8 cellular contexts compared by ENCODE assay signal in genomic region chrX:75155830-75156525, GRCh38. TPM values are rescaled to one million over a fixed set of nuclear protein-coding genes. Genes with fewer than 3 reads are reported as not detected.
DNase-seq lines count a peak whose midpoint lies in the region; ATAC-seq and TF ChIP-seq lines count a peak whose summit lies in the region.

Gene ABCB7, minus strand, starts transcription at chrX:75156283. Its CDS starts 11 bp downstream, at chrX:75156272.

- H3K4me3 ChIP-seq in A673 (ENCODE audit: low read depth, low read length, poor library complexity, severe bottlenecking): peak within 1 kb of the TSS; percentile 87

- CTCF ChIA-PET in A673 (lab: Charles Lee): no interaction called here
- CTCF ChIA-PET in WTC11 (lab: Charles Lee): no interaction called here

- peak within 1 kb of the TSS; percentile 95 for H3K27ac Mint-ChIP-seq in WTC11
- peak within 1 kb of the TSS; percentile 99 for H3K27ac Mint-ChIP-seq in central memory CD8-positive, alpha-beta T cell (ENCODE audit: low read depth)

- peaks cover 21% of the 10 kb centered on the region for H3K4me1 Mint-ChIP-seq in WTC11
- peaks cover 30% of the 10 kb centered on the region for H3K4me1 Mint-ChIP-seq in central memory CD8-positive, alpha-beta T cell

- POLR2A ChIA-PET in A673 (lab: Charles Lee; ENCODE audit: low non-redundant PET) (no interaction called here), WTC11 (lab: Charles Lee) (no interaction called here)

- no peaks in the 10 kb centered on the region for H3K9me3 ChIP-seq in A673 (ENCODE audit: low read depth, low read length, poor library complexity, severe bottlenecking)

- DNase-seq in A673 (ENCODE audit: low spot score) (peak; percentile 82), NCI-H2196 (lab: John Stamatoyannopoulos, UW; ENCODE audit: unreplicated experiment) (peak; percentile 65), WTC11 (ENCODE audit: low spot score) (peak; percentile 45), iris pigment epithelial cell (ENCODE audit: low read depth) (peak; percentile 65)
- peak; percentile 20 to 40 for DNase-seq in central memory CD8-positive, alpha-beta T cell (ENCODE audit: low spot score in 2 of 2)
- DNase-seq in stimulated activated CD4-positive, alpha-beta T cell treated with anti-CD3 and anti-CD28 coated beads, Interleukin-12 subunit alpha, Interleukin-12 subunit beta, amount 100 ng/mL, for 24 hours (ENCODE audit: low read depth in 2 of 2): peak; percentile 18 to 25

- no peaks in the 10 kb centered on the region for H3K27me3 Mint-ChIP-seq in WTC11 (ENCODE audit: low read depth)
- H3K27me3 Mint-ChIP-seq in central memory CD8-positive, alpha-beta T cell: no peaks in the 10 kb centered on the region

- intact Hi-C loops in A673 (cut with micrococcal nuclease; ENCODE audit: unreplicated experiment): no loop called here

- no peaks in the 10 kb centered on the region for H3K36me3 ChIP-seq in A673 (ENCODE audit: insufficient read depth, low read length, poor library complexity, severe bottlenecking)

- H3K4me3 Mint-ChIP-seq in WTC11: peak within 1 kb of the TSS; percentile 90
- H3K4me3 Mint-ChIP-seq in central memory CD8-positive, alpha-beta T cell: peak within 1 kb of the TSS; percentile 98

- peak within 1 kb of the TSS; percentile 90 for H3K27ac ChIP-seq in A673 (ENCODE audit: low read depth, low read length, poor library complexity, severe bottlenecking)

- H3K9me3 Mint-ChIP-seq in WTC11: no peaks in the 10 kb centered on the region
- no peaks in the 10 kb centered on the region for H3K9me3 Mint-ChIP-seq in central memory CD8-positive, alpha-beta T cell

- H3K36me3 Mint-ChIP-seq in WTC11: no peaks in the 10 kb centered on the region
- peaks cover 1% of the 10 kb centered on the region for H3K36me3 Mint-ChIP-seq in central memory CD8-positive, alpha-beta T cell (ENCODE audit: insufficient read depth)

- ATAC-seq in GM18861 (IDR thresholded peaks at IDR 0.05; ENCODE audit: unreplicated experiment) (peak; percentile 76), HG03103 (IDR thresholded peaks at IDR 0.05; ENCODE audit: low read depth, unreplicated experiment) (peak; percentile 84), WTC11 (peak; percentile 90)
- ATAC-seq in central memory CD8-positive, alpha-beta T cell (replicated peaks; ENCODE audit: extremely low read depth, poor library complexity, severe bottlenecking): peak; percentile 89

- TF ChIP-seq CTCF in A673 (conservative IDR thresholded peaks at IDR 0.05; ENCODE audit: low read depth, low read length) (no peak), WTC11 (IDR thresholded peaks at IDR 0.05) (no peak)

- BruUV-seq in A673 (replicated peaks; lab: Mats Ljungman, UMichigan): no TSS peak

- no peaks in the 10 kb centered on the region for H3K4me1 ChIP-seq in A673 (ENCODE audit: insufficient read depth, low read length, poor library complexity, severe bottlenecking)

- H3K27me3 ChIP-seq in A673 (replicated peaks; ENCODE audit: insufficient read depth, low read depth, low read length, poor library complexity): no peaks in the 10 kb centered on the region

TF ChIP-seq in WTC11, 78 proteins besides CTCF, POLR2A, EP300 and RAD21:
- TF ChIP-seq, protein P1, sequence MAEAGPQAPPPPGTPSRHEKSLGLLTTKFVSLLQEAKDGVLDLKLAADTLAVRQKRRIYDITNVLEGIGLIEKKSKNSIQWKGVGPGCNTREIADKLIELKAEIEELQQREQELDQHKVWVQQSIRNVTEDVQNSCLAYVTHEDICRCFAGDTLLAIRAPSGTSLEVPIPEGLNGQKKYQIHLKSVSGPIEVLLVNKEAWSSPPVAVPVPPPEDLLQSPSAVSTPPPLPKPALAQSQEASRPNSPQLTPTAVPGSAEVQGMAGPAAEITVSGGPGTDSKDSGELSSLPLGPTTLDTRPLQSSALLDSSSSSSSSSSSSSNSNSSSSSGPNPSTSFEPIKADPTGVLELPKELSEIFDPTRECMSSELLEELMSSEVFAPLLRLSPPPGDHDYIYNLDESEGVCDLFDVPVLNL (CRISPR knock-in tag; IDR thresholded peaks at IDR 0.05; ENCODE audit: borderline replicate concordance, low read depth): no peak
- TF ChIP-seq ZNF281 (CRISPR knock-in tag; IDR thresholded peaks at IDR 0.05): no peak
- TF ChIP-seq, protein P2, sequence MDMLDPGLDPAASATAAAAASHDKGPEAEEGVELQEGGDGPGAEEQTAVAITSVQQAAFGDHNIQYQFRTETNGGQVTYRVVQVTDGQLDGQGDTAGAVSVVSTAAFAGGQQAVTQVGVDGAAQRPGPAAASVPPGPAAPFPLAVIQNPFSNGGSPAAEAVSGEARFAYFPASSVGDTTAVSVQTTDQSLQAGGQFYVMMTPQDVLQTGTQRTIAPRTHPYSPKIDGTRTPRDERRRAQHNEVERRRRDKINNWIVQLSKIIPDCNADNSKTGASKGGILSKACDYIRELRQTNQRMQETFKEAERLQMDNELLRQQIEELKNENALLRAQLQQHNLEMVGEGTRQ (CRISPR knock-in tag; IDR thresholded peaks at IDR 0.05): peak; percentile 45
- TF ChIP-seq NFATC4 (CRISPR knock-in tag; IDR thresholded peaks at IDR 0.05): no peak
- peak; percentile 37; the same call in 1 of the 2 replicates for TF ChIP-seq GABPB1 (CRISPR knock-in tag; IDR thresholded peaks at IDR 0.05)
- no peak for TF ChIP-seq GRHL2 (CRISPR knock-in tag; IDR thresholded peaks at IDR 0.05; ENCODE audit: insufficient replicate concordance, severe bottlenecking)
- no peak for TF ChIP-seq ZNF396 (CRISPR knock-in tag; IDR thresholded peaks at IDR 0.05; ENCODE audit: borderline replicate concordance)
- 0 out of 2 replicates have a peak, but pooled peaks have one; percentile 23 for TF ChIP-seq HMGXB4 (CRISPR knock-in tag; IDR thresholded peaks at IDR 0.05)

RNA-seq across cellular contexts. Expression of gene ABCB7, which starts in this region (rescaled TPM):
- total RNA-seq in A673 (2021) (26.8 and 28.8 TPM in 2 replicates), WTC11 (2021) (37.6 to 41.6 TPM (median 41.6 TPM) in 3 replicates)

Comparison
In these comparisons a context has a peak if more than half of its experiments do, and no peak if none do; other contexts are left out.
1. Peak in every context shown above with its lines: DNase-seq, ATAC-seq, H3K4me3 ChIP-seq and H3K27ac ChIP-seq.
2. DNase-seq: peak in every context shown above with its lines; median percentile 82 in A673; 65 in NCI-H2196; 65 in iris pigment epithelial cell; 45 in WTC11; 30 in central memory CD8-positive, alpha-beta T cell; 22 in stimulated activated CD4-positive, alpha-beta T cell treated with anti-CD3 and anti-CD28 coated beads, Interleukin-12 subunit alpha, Interleukin-12 subunit beta, amount 100 ng/mL, for 24 hours.